2 cellular contexts compared by ENCODE assay signal in genomic region chr3:44460050-44460449, GRCh38. TPM values are rescaled to one million over a fixed set of nuclear protein-coding genes. Genes with fewer than 3 reads are reported as not detected.
DNase-seq lines count a peak whose midpoint lies in the region; ATAC-seq, FAIRE-seq and TF ChIP-seq lines count a peak whose summit lies in the region.
"Not testable (repeated sequence)": the region's sequence is repeated elsewhere in the genome, so short reads cannot be mapped to it uniquely, and the experiment has no call there.

No MANE protein-coding gene starts in this region.

- TF ChIP-seq POLR2A in K562 (conservative IDR thresholded peaks at IDR 0.05) = not testable (repeated sequence)

- H3K79me2 ChIP-seq in K562 (ENCODE audit: control insufficient read depth, insufficient read depth, low read length) = peaks cover 33% of the 10 kb centered on the region

- TF ChIP-seq EP300 in K562 (IDR thresholded peaks at IDR 0.05; ENCODE audit: low read length) = not testable (repeated sequence)

- intact Hi-C loops in K562 (cut with micrococcal nuclease) = not testable (repeated sequence)

- H3K27me3 Mint-ChIP-seq in endothelial cell (ENCODE audit: unreplicated experiment) = not testable (repeated sequence)

- H3K9me3 Mint-ChIP-seq in endothelial cell (ENCODE audit: unreplicated experiment) = peaks cover 15% of the 10 kb centered on the region

- H3K9ac ChIP-seq in K562 (ENCODE audit: insufficient read depth in 1 of 2, low read depth in 2 of 2, low read length in 2 of 2) = not testable (repeated sequence)

- not testable (repeated sequence) for H3K27me3 ChIP-seq in K562 (ENCODE audit: control insufficient read depth in 2 of 2, insufficient read depth in 2 of 2, low read length in 2 of 2)

- not testable (repeated sequence) for TF ChIP-seq CTCF in K562 (IDR thresholded peaks at IDR 0.05 in 2 of 3, conservative IDR thresholded peaks at IDR 0.05 in 1 of 3; ENCODE audit: insufficient read depth in 2 of 3, low read depth in 1 of 3, low read length in 3 of 3); endothelial cell (IDR thresholded peaks at IDR 0.05; ENCODE audit: unreplicated experiment)

- in situ Hi-C loops in K562 (cut with MboI) = not testable (repeated sequence)

- H3K4me2 ChIP-seq in K562 (ENCODE audit: insufficient read depth, low read length) = not testable (repeated sequence)

- H3K4me1 ChIP-seq in K562 (replicated peaks in 1 of 2; ENCODE audit: control insufficient read depth in 2 of 2, insufficient read depth in 2 of 2, low read length in 2 of 2) = not testable (repeated sequence)

- not testable (repeated sequence) for H3K4me3 ChIP-seq in K562

- not testable (repeated sequence) for FAIRE-seq in K562 (lab: Jason Lieb, UNC)

- POLR2A ChIA-PET in K562 (lab: Yijun Ruan, JAX) = interaction anchor here (1.5 to 1.8 kb wide), 4 partner anchors 9 to 17 kb away, joined by 4 to 10 read pairs (median 5); no protein-coding TSS in a partner anchor

- not testable (repeated sequence) for BruUV-seq in K562 (replicated peaks; lab: Mats Ljungman, UMichigan)

- ATAC-seq in K562 = not testable (repeated sequence)

- peaks cover 71% of the 10 kb centered on the region; the same call in 2 of the 3 replicates for H3K36me3 ChIP-seq in K562 (ENCODE audit: control insufficient read depth, insufficient read depth, low read length)

- not testable (repeated sequence) for H3K9me1 ChIP-seq in K562 (ENCODE audit: control insufficient read depth, insufficient read depth, low read length)

- TF ChIP-seq RAD21 in K562 (CRISPR knock-in tag; conservative IDR thresholded peaks at IDR 0.05 in 1 of 2, IDR thresholded peaks at IDR 0.05 in 1 of 2) = not testable (repeated sequence)

- WGBS in K562 (ENCODE audit: insufficient coverage, low coverage, missing lambda C conversion rate) = 96% methylated on average over 4 of the region's 4 CpGs

- not testable (repeated sequence) for H2AFZ ChIP-seq in K562 (ENCODE audit: low read depth, low read length)

- peak overlapping the region; percentile 57 for H3K4me3 Mint-ChIP-seq in endothelial cell (ENCODE audit: unreplicated experiment)

- H3K27ac ChIP-seq in K562 (ENCODE audit: extremely low read depth, low read depth, low read length) = not testable (repeated sequence)

- H3K36me3 Mint-ChIP-seq in endothelial cell (ENCODE audit: low read depth, unreplicated experiment) = peaks cover 58% of the 10 kb centered on the region

- H3K27ac Mint-ChIP-seq in endothelial cell (ENCODE audit: unreplicated experiment) = not testable (repeated sequence)

- CTCF ChIA-PET in K562 (lab: Yijun Ruan, JAX; ENCODE audit: low intra/inter-chr PET ratio) = not testable (repeated sequence)

- not testable (repeated sequence) for DNase-seq in K562 (ENCODE audit: extremely low read depth in 1 of 4, low spot score in 3 of 4); endothelial cell (ENCODE audit: low spot score)

- H3K9me3 ChIP-seq in K562 (replicated peaks; ENCODE audit: control insufficient read depth, insufficient read depth, low read depth, low read length) = not testable (repeated sequence)

- not testable (repeated sequence) for H4K20me1 ChIP-seq in K562 (replicated peaks; ENCODE audit: control insufficient read depth, insufficient read depth, low read length)

- H3K4me1 Mint-ChIP-seq in endothelial cell (ENCODE audit: unreplicated experiment) = not testable (repeated sequence)

TF ChIP-seq in K562, 482 proteins besides CTCF, POLR2A, EP300 and RAD21:
- TF ChIP-seq DMBX1 (CRISPR knock-in tag; IDR thresholded peaks at IDR 0.05; ENCODE audit: borderline replicate concordance) = 0 out of 2 replicates have a peak, but pooled peaks have one; percentile 52
- TF ChIP-seq, protein P1, sequence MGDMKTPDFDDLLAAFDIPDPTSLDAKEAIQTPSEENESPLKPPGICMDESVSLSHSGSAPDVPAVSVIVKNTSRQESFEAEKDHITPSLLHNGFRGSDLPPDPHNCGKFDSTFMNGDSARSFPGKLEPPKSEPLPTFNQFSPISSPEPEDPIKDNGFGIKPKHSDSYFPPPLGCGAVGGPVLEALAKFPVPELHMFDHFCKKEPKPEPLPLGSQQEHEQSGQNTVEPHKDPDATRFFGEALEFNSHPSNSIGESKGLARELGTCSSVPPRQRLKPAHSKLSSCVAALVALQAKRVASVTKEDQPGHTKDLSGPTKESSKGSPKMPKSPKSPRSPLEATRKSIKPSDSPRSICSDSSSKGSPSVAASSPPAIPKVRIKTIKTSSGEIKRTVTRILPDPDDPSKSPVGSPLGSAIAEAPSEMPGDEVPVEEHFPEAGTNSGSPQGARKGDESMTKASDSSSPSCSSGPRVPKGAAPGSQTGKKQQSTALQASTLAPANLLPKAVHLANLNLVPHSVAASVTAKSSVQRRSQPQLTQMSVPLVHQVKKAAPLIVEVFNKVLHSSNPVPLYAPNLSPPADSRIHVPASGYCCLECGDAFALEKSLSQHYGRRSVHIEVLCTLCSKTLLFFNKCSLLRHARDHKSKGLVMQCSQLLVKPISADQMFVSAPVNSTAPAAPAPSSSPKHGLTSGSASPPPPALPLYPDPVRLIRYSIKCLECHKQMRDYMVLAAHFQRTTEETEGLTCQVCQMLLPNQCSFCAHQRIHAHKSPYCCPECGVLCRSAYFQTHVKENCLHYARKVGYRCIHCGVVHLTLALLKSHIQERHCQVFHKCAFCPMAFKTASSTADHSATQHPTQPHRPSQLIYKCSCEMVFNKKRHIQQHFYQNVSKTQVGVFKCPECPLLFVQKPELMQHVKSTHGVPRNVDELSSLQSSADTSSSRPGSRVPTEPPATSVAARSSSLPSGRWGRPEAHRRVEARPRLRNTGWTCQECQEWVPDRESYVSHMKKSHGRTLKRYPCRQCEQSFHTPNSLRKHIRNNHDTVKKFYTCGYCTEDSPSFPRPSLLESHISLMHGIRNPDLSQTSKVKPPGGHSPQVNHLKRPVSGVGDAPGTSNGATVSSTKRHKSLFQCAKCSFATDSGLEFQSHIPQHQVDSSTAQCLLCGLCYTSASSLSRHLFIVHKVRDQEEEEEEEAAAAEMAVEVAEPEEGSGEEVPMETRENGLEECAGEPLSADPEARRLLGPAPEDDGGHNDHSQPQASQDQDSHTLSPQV (IDR thresholded peaks at IDR 0.05) = peak; percentile 71
- 0 out of 2 replicates have a peak, but pooled peaks have one; percentile 12 for TF ChIP-seq SMAD4 (CRISPR knock-in tag; conservative IDR thresholded peaks at IDR 0.05)
- TF ChIP-seq ZNF347 (CRISPR knock-in tag; IDR thresholded peaks at IDR 0.05; ENCODE audit: low read depth) = 0 out of 2 replicates have a peak, but pooled peaks have one; percentile 32
TF ChIP-seq in K562: peak in this region for 4; not testable (repeated sequence) for 478.

RNA-seq across cellular contexts. Expression of gene ZNF445, which starts 17.4 kb away (rescaled TPM):
- 68.7 and 76.5 TPM in 2 replicates for total RNA-seq in K562 (2011; cell fraction: chromatin; rRNA removed; ENCODE audit: low replicate concordance)
- total RNA-seq in K562 (2011; cell fraction: nucleolus; rRNA removed) = 40.7 and 42.0 TPM in 2 replicates
- 53.5 and 72.7 TPM in 2 replicates for total RNA-seq in K562 (2011; cell fraction: nucleoplasm; rRNA removed)
- 5.8 and 7.9 TPM in 2 replicates for total RNA-seq in K562 (2014; rRNA removed)
- total RNA-seq in K562 (2014; rRNA removed; fragmentation: Illumina TruSeq; extraction: Trizol) = 13.9 and 14.3 TPM in 2 replicates
- total RNA-seq in K562 (2015; rRNA removed; fragmentation: Illumina TruSeq; extraction: Trizol) = 14.0 and 15.0 TPM in 2 replicates
- total RNA-seq in K562 (2021) = 24.2 and 26.9 TPM in 2 replicates
- 10.6 and 11.8 TPM in 2 replicates for polyA plus RNA-seq in K562 (2011; rRNA removed)
- 4.0 and 6.6 TPM in 2 replicates for polyA plus RNA-seq in K562 (2011; cell fraction: cytosol; rRNA removed)
- 22.0 and 24.1 TPM in 2 replicates for polyA plus RNA-seq in K562 (2011; cell fraction: nucleus; rRNA removed)
- polyA plus RNA-seq in K562 (2012) = 6.6 and 7.6 TPM in 2 replicates
- polyA plus RNA-seq in K562 (2014; fragmentation: Illumina TruSeq; extraction: Trizol) = 9.5 and 9.9 TPM in 2 replicates
- polyA plus RNA-seq in K562 (2014; fragmentation: Nextera tagmentation; extraction: Ambion mirVana) = 1 to 10 TPM; 1.2 to 1.8 TPM
- 12.4 and 13.1 TPM in 2 replicates for polyA plus RNA-seq in K562 (2014; rRNA removed)
- polyA minus RNA-seq in K562 (2011; rRNA and poly(A)+ RNA removed) = 22.8 and 24.7 TPM in 2 replicates
- polyA minus RNA-seq in K562 (2011; cell fraction: cytosol; rRNA and poly(A)+ RNA removed) = 8.6 and 11.1 TPM in 2 replicates
- polyA minus RNA-seq in K562 (2011; cell fraction: nucleus; rRNA and poly(A)+ RNA removed) = 14.1 and 22.8 TPM in 2 replicates
- total RNA-seq in endothelial cell (ENCODE audit: unreplicated experiment) = 31.5 TPM
